ENCODE assay signal across 1 cellular context in genomic region chr2:96638144-96639121, GRCh38.
TF ChIP-seq lines count a peak whose summit lies in the region.

KANSL3 (minus strand) TSS chr2:96638312; CDS start chr2:96637135, 1,177 bp downstream.

TF ChIP-seq in SK-N-SH, 30 proteins besides CTCF, POLR2A, EP300 and RAD21 (continued from another document):
- TF ChIP-seq JUND (IDR thresholded peaks at IDR 0.05) (peak; percentile 98), ELF1 (IDR thresholded peaks at IDR 0.05) (peak; percentile 86), FOXM1 (IDR thresholded peaks at IDR 0.05; ENCODE audit: low read depth) (peak; percentile 26; the same call in 1 of the 2 replicates), SMC3 (IDR thresholded peaks at IDR 0.05; ENCODE audit: low read depth, low read length) (no peak; the same call in 1 of the 2 replicates), GATA2 (CRISPR knock-in tag; IDR thresholded peaks at IDR 0.05) (no peak), SIN3A (IDR thresholded peaks at IDR 0.05; ENCODE audit: borderline replicate concordance, low read depth, low read length) (peak; percentile 75; the same call in 1 of the 2 replicates), POLR2AphosphoS5 (IDR thresholded peaks at IDR 0.05; ENCODE audit: low read depth, low read length) (peak; percentile 94), MAX (IDR thresholded peaks at IDR 0.05; ENCODE audit: low read depth) (peak; percentile 94)
TF ChIP-seq in SK-N-SH: peak in this region for 20.
